ENCODE assay signal across 1 cellular context in genomic region chr11:59548309-59548656, GRCh38.
TF ChIP-seq lines count a peak whose summit lies in the region.

No MANE protein-coding gene starts in this region.

TF ChIP-seq in WTC11, 78 proteins besides CTCF, POLR2A, EP300 and RAD21 (continued from another document):
- TF ChIP-seq JUN (CRISPR knock-in tag; IDR thresholded peaks at IDR 0.05): no peak
- no peak for TF ChIP-seq SMAD3 (CRISPR knock-in tag; IDR thresholded peaks at IDR 0.05; ENCODE audit: borderline replicate concordance)
- TF ChIP-seq USF1 (CRISPR knock-in tag; IDR thresholded peaks at IDR 0.05): no peak
- no peak for TF ChIP-seq ATF1 (CRISPR knock-in tag; IDR thresholded peaks at IDR 0.05)
- no peak for TF ChIP-seq NR2C2 (CRISPR knock-in tag; IDR thresholded peaks at IDR 0.05)
- no peak for TF ChIP-seq TCF7 (CRISPR knock-in tag; IDR thresholded peaks at IDR 0.05; ENCODE audit: low read depth)
- no peak for TF ChIP-seq CREB1 (CRISPR knock-in tag; IDR thresholded peaks at IDR 0.05)
- TF ChIP-seq ATF6 (CRISPR knock-in tag; IDR thresholded peaks at IDR 0.05): no peak
- no peak for TF ChIP-seq NFATC4 (CRISPR knock-in tag; IDR thresholded peaks at IDR 0.05)
- TF ChIP-seq ZNF232 (CRISPR knock-in tag; IDR thresholded peaks at IDR 0.05): no peak
- no peak for TF ChIP-seq ZNF121 (CRISPR knock-in tag; IDR thresholded peaks at IDR 0.05)
- no peak for TF ChIP-seq PREB (CRISPR knock-in tag; IDR thresholded peaks at IDR 0.05; ENCODE audit: borderline replicate concordance)
- no peak for TF ChIP-seq GTF2I (CRISPR knock-in tag; conservative IDR thresholded peaks at IDR 0.05)
- TF ChIP-seq ATF2 (CRISPR knock-in tag; IDR thresholded peaks at IDR 0.05; ENCODE audit: borderline replicate concordance, low read depth): no peak
- no peak for TF ChIP-seq ZBTB43 (CRISPR knock-in tag; IDR thresholded peaks at IDR 0.05)
- TF ChIP-seq RELA (CRISPR knock-in tag; IDR thresholded peaks at IDR 0.05; ENCODE audit: borderline replicate concordance): no peak
